Comparison of ENCODE assay signal across 9 cellular contexts in the genomic region with DNA sequence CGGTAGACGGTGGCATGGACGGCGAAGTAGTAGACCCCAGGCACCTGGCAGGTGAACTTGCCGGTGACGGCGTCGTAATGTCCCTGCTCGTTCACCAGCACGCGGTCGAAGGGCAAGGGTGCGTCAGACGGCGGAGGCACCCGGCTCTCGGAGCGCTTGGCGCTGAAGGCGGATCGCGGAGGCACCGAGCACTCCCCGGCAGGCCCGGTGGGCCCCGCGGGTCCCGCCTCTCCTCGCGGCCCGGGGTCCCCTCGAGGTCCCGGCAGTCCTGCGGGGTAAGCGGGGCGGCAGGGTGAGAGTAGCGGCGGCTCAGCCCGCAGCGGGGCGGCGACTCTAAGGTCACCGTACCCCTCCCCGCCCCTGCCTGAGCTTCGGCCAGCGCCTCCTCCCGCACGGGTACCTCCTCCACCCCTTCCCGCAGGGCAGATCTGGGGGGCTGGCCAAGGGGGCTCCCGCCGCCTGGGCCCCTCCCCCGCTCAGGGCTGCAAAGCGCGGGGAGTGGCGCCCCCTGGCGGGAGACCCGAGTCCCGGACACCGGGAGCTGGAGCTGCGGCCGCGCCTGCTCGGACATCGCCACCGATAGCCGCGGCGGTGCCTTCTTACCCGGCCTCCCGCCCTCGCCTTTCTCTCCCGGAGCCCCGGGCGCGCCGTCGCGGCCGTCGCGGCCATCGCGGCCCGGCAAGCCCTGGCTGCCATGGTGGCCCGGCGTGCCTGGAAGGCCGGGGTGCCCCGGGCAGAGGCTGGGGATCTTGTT. TPM values are rescaled to one million over a fixed set of nuclear protein-coding genes. Genes with fewer than 3 reads are reported as not detected.
A peak's percentile ranks its signal among the peaks of the same experiment; 100 is the strongest.
DNase-seq lines count a peak whose midpoint lies in the region; ATAC-seq, FAIRE-seq and TF ChIP-seq lines count a peak whose summit lies in the region.
"Had no signal": no experiment of that assay in that cellular context is flagged by ENCODE, and none has a peak within 500 bp of the region (broad histone marks: within the 10 kb centered on the region; RNA-seq: fewer than 3 reads in every experiment).

No MANE protein-coding gene starts in this region.

- CTCF ChIA-PET in PC-3 (lab: Charles Lee) = interaction anchor here (0.6 to 1.2 kb wide), 7 partner anchors 17 to 184 kb away, joined by 3 to 10 read pairs (median 4); a partner anchor contains a TSS

- H3K79me2 ChIP-seq in PC-3 (ENCODE audit: low read length) (peaks cover 27% of the 10 kb centered on the region), keratinocyte (ENCODE audit: control insufficient read depth, insufficient read depth, low read length) (peaks cover 24% of the 10 kb centered on the region)

- H2AFZ ChIP-seq in PC-3 (ENCODE audit: low read length) (peak overlapping the region; percentile 63), keratinocyte (ENCODE audit: control insufficient read depth, low read length) (no peak overlapping the region)

- H3K9ac ChIP-seq in PC-3 (ENCODE audit: low read length) (no peak overlapping the region), keratinocyte (ENCODE audit: control insufficient read depth, extremely low read depth, insufficient read depth, low read length) (no peak overlapping the region)

- H3K27me3 ChIP-seq in PC-3 (ENCODE audit: low read length) (no peaks in the 10 kb centered on the region), keratinocyte (ENCODE audit: control insufficient read depth, extremely low read depth, insufficient read depth, low read length) (peaks cover 43% of the 10 kb centered on the region), spleen (replicated peaks in 1 of 7) (peaks cover 6 to 60% (median 16%) of the 10 kb centered on the region in 7 donors)

- H3K27me3 Mint-ChIP-seq in central memory CD8-positive, alpha-beta T cell = peaks cover 55% of the 10 kb centered on the region

- no peaks in the 10 kb centered on the region for H3K36me3 ChIP-seq in PC-3 (ENCODE audit: low read depth, low read length)
- H3K36me3 ChIP-seq in keratinocyte (ENCODE audit: control insufficient read depth in 2 of 2, extremely low read depth in 1 of 2, insufficient read depth in 2 of 2, low read length in 2 of 2) = peaks cover 4 to 14% of the 10 kb centered on the region in 2 experiments
- H3K36me3 ChIP-seq in spleen = peaks cover 0 to 18% (median 8%) of the 10 kb centered on the region in 6 donors

- H3K4me1 ChIP-seq in PC-3 (ENCODE audit: insufficient read depth, low read length) (peaks cover 37% of the 10 kb centered on the region), keratinocyte (ENCODE audit: control insufficient read depth, extremely low read depth, insufficient read depth, low read length) (peaks cover 14% of the 10 kb centered on the region), spleen (peaks cover 40 to 75% (median 66%) of the 10 kb centered on the region in 6 donors)

- WGBS in spleen, 5 donors = 0 to 38% (median 12%) methylated on average over 5 to 88 of the region's 88 CpGs

- H3K9me2 ChIP-seq in PC-3 (replicated peaks; ENCODE audit: low read length) = no peaks in the 10 kb centered on the region

- no peaks in the 10 kb centered on the region for H3K9me3 Mint-ChIP-seq in central memory CD8-positive, alpha-beta T cell

- no peak for FAIRE-seq in keratinocyte (lab: Jason Lieb, UNC)
- FAIRE-seq: A204.1 had no signal

- H3F3A ChIP-seq in PC-3 (ENCODE audit: low read length, unreplicated experiment) = no peaks in the 10 kb centered on the region

- intact Hi-C loops in PC-3 (cut with micrococcal nuclease) = no loop called here
- intact Hi-C loops in spleen (cut with DNase I; ENCODE audit: low total_unique reads) = no loop called here

- H4K20me1 ChIP-seq in PC-3 (ENCODE audit: low read length) = 0 out of 2 replicates have a peak, but pooled peaks cover 5% of the 10 kb centered on the region
- peaks cover 3% of the 10 kb centered on the region for H4K20me1 ChIP-seq in keratinocyte (ENCODE audit: control insufficient read depth, extremely low read depth, insufficient read depth, low read length)

- H3K4me3 Mint-ChIP-seq in central memory CD8-positive, alpha-beta T cell = peak overlapping the region; percentile 16

- no peak overlapping the region for H3K27ac Mint-ChIP-seq in central memory CD8-positive, alpha-beta T cell (ENCODE audit: low read depth)

- peak overlapping the region; percentile 83 for H3K4me2 ChIP-seq in PC-3 (ENCODE audit: low read length)
- peak overlapping the region; percentile 58 for H3K4me2 ChIP-seq in keratinocyte (ENCODE audit: control insufficient read depth, extremely low read depth, insufficient read depth, low read depth, low read length)

- dilution Hi-C loops in keratinocyte (cut with MboI; ENCODE audit: extremely low pct_ligation_motif_present, low sequenced_read_pairs) = no loop called here

- H3K4me3 ChIP-seq in PC-3 (ENCODE audit: low read length) (peak overlapping the region; percentile 64), keratinocyte (ENCODE audit: control insufficient read depth in 2 of 3, extremely low read depth in 1 of 3, insufficient read depth in 2 of 3, low read depth in 1 of 3, low read length in 3 of 3) (peak overlapping the region in 2 of 3 experiments; percentile 10 to 18), spleen (peak overlapping the region; percentile 11 to 70 (median 44))

- peak; percentile 29; the same call in 1 of the 2 replicates for ATAC-seq in PC-3
- no peak for ATAC-seq in central memory CD8-positive, alpha-beta T cell (replicated peaks; ENCODE audit: extremely low read depth, poor library complexity, severe bottlenecking)

- H3K27ac ChIP-seq in PC-3 (ENCODE audit: low read length) (no peak overlapping the region), keratinocyte (ENCODE audit: control insufficient read depth, insufficient read depth, low read length) (no peak overlapping the region), spleen (peak overlapping the region; percentile 63 to 91 (median 87))

- no TSS peak for BruUV-seq in PC-3 (replicated peaks; lab: Mats Ljungman, UMichigan)

- TF ChIP-seq POLR2A in spleen (IDR thresholded peaks at IDR 0.05) = no peak

- DNase-seq in DMS 273 (lab: John Stamatoyannopoulos, UW; ENCODE audit: unreplicated experiment) (peak; percentile 36), DMS 273 treated with DMSO at 0.1 percent for 48 hours (lab: John Stamatoyannopoulos, UW) (no peak), PC-3 (peak; percentile 47), keratinocyte (ENCODE audit: low read depth, low spot score) (no peak), spleen (peak; percentile 89), NCI-H345 (lab: John Stamatoyannopoulos, UW) (no peak), NCI-H2107 (lab: John Stamatoyannopoulos, UW) (no peak)
- no peak for DNase-seq in central memory CD8-positive, alpha-beta T cell (ENCODE audit: low spot score in 2 of 2)

- TF ChIP-seq CTCF in PC-3 (conservative IDR thresholded peaks at IDR 0.05; ENCODE audit: low read depth, low read length) = peak; percentile 89
- peak; percentile 40 to 84 (median 68) for TF ChIP-seq CTCF in keratinocyte (optimal IDR thresholded peaks at IDR 0.05 in 1 of 3, IDR thresholded peaks at IDR 0.05 in 1 of 3, conservative IDR thresholded peaks at IDR 0.05 in 1 of 3; ENCODE audit: extremely low read depth in 1 of 3, insufficient read depth in 2 of 3, low read length in 3 of 3)
- TF ChIP-seq CTCF in spleen (IDR thresholded peaks at IDR 0.05 in 8 of 11, conservative IDR thresholded peaks at IDR 0.05 in 3 of 11) = peak; percentile 16 to 92 (median 80)

- H3K9me1 ChIP-seq in keratinocyte (ENCODE audit: control insufficient read depth, extremely low read depth, insufficient read depth, low read length) = no peaks in the 10 kb centered on the region

- peaks cover 9% of the 10 kb centered on the region for H3K36me3 Mint-ChIP-seq in central memory CD8-positive, alpha-beta T cell (ENCODE audit: insufficient read depth)

- H3K4me1 Mint-ChIP-seq in central memory CD8-positive, alpha-beta T cell = peaks cover 32% of the 10 kb centered on the region

- H3K9me3 ChIP-seq in PC-3 (ENCODE audit: low read length) (no peaks in the 10 kb centered on the region), keratinocyte (ENCODE audit: control insufficient read depth, low read depth, low read length) (no peaks in the 10 kb centered on the region), spleen (no peaks in the 10 kb centered on the region)

- POLR2A ChIA-PET in PC-3 (lab: Charles Lee; ENCODE audit: unreplicated experiment) = interaction anchor here (0.6 kb wide), 1 partner anchor 39 kb away, joined by 6 read pairs; no protein-coding TSS in a partner anchor

RNA-seq across cellular contexts. Expression of a gene that starts 0.9 kb away (rescaled TPM):
- total RNA-seq in PC-3 (2014; rRNA removed) = 2.0 and 2.6 TPM in 2 replicates
- 0.04 TPM in 1 of 3 replicates, not detected in the others for polyA plus RNA-seq in keratinocyte
- polyA plus RNA-seq in keratinocyte (2011; ENCODE audit: low read depth) = not detected
- 0.06 TPM in 1 of 2 replicates, not detected in the other for polyA plus RNA-seq in keratinocyte (2011; cell fraction: cytosol; rRNA removed)
- polyA plus RNA-seq in keratinocyte (2011; cell fraction: nucleus; rRNA removed) = not detected in 2 replicates
- polyA plus RNA-seq in keratinocyte (2012; ENCODE audit: low replicate concordance) = not detected in 2 replicates
- polyA minus RNA-seq in keratinocyte = not detected in 3 replicates
- not detected for polyA minus RNA-seq in keratinocyte (2011; cell fraction: cytosol; rRNA and poly(A)+ RNA removed)
- polyA minus RNA-seq in keratinocyte (2011; cell fraction: nucleus; rRNA and poly(A)+ RNA removed) = not detected in 2 replicates
- 10 to 100 TPM; 21.3 to 55.0 (median 35.8) TPM for total RNA-seq in spleen
- 10 to 100 TPM; 10.3 to 29.0 (median 20.2) TPM for polyA plus RNA-seq in spleen

RNA-seq across cellular contexts. Expression of a gene that starts 5.4 kb away (rescaled TPM):
- total RNA-seq in PC-3 (2014; rRNA removed) (22.9 and 34.5 TPM in 2 replicates), spleen (10 to 100 TPM; 13.6 to 18.2 (median 16.5) TPM)
- polyA plus RNA-seq in keratinocyte (9.1 to 27.7 TPM (median 13.2 TPM) in 3 replicates), spleen (10 to 100 TPM in 2 of 3 donors, 1 to 10 TPM in 1; 8.6 to 13.2 (median 10.0) TPM)
- 2.2 TPM for polyA plus RNA-seq in keratinocyte (2011; ENCODE audit: low read depth)
- polyA plus RNA-seq in keratinocyte (2011; cell fraction: cytosol; rRNA removed) = 13.2 and 16.9 TPM in 2 replicates
- 18.1 and 23.2 TPM in 2 replicates for polyA plus RNA-seq in keratinocyte (2011; cell fraction: nucleus; rRNA removed)
- polyA plus RNA-seq in keratinocyte (2012; ENCODE audit: low replicate concordance) = 13.8 and 26.8 TPM in 2 replicates
- 24.4 to 88.9 TPM (median 29.9 TPM) in 3 replicates for polyA minus RNA-seq in keratinocyte
- 26.1 TPM for polyA minus RNA-seq in keratinocyte (2011; cell fraction: cytosol; rRNA and poly(A)+ RNA removed)
- 15.9 and 21.3 TPM in 2 replicates for polyA minus RNA-seq in keratinocyte (2011; cell fraction: nucleus; rRNA and poly(A)+ RNA removed)

RNA-seq across cellular contexts. Expression of a gene that starts 6.7 kb away (rescaled TPM):
- total RNA-seq in PC-3 (2014; rRNA removed) = not detected in 2 replicates
- not detected in 3 replicates for polyA plus RNA-seq in keratinocyte
- polyA plus RNA-seq in keratinocyte (2011; ENCODE audit: low read depth) = not detected
- polyA plus RNA-seq in keratinocyte (2011; cell fraction: cytosol; rRNA removed) = not detected in 2 replicates
- not detected in 2 replicates for polyA plus RNA-seq in keratinocyte (2011; cell fraction: nucleus; rRNA removed)
- polyA plus RNA-seq in keratinocyte (2012; ENCODE audit: low replicate concordance) = not detected in 2 replicates
- polyA minus RNA-seq in keratinocyte = not detected in 3 replicates
- polyA minus RNA-seq in keratinocyte (2011; cell fraction: cytosol; rRNA and poly(A)+ RNA removed) = not detected
- polyA minus RNA-seq in keratinocyte (2011; cell fraction: nucleus; rRNA and poly(A)+ RNA removed) = not detected in 2 replicates
- total RNA-seq in spleen = under 1 TPM in 1 of 7 donors, not detected in 6; 0.16 TPM
- polyA plus RNA-seq in spleen = under 1 TPM; 0.02 to 0.03 (median 0.02) TPM

RNA-seq across cellular contexts. Expression of a gene that starts 22.8 kb away (rescaled TPM):
- total RNA-seq in PC-3 (2014; rRNA removed) (124 and 162 TPM in 2 replicates), spleen (100 to 1,000 TPM in 4 of 7 donors, 10 to 100 TPM in 3; 24.2 to 612 (median 139) TPM)
- polyA plus RNA-seq in keratinocyte (8.5 to 12.1 TPM (median 10.5 TPM) in 3 replicates), spleen (10 to 100 TPM; 10.3 to 19.3 (median 12.2) TPM)
- polyA plus RNA-seq in keratinocyte (2011; ENCODE audit: low read depth) = 0.91 TPM
- 2.4 and 4.8 TPM in 2 replicates for polyA plus RNA-seq in keratinocyte (2011; cell fraction: cytosol; rRNA removed)
- 12.9 and 14.6 TPM in 2 replicates for polyA plus RNA-seq in keratinocyte (2011; cell fraction: nucleus; rRNA removed)
- polyA plus RNA-seq in keratinocyte (2012; ENCODE audit: low replicate concordance) = 0.52 and 7.8 TPM in 2 replicates
- polyA minus RNA-seq in keratinocyte = 6.9 to 14.4 TPM (median 11.9 TPM) in 3 replicates
- polyA minus RNA-seq in keratinocyte (2011; cell fraction: cytosol; rRNA and poly(A)+ RNA removed) = 17.8 TPM
- 13.2 and 24.2 TPM in 2 replicates for polyA minus RNA-seq in keratinocyte (2011; cell fraction: nucleus; rRNA and poly(A)+ RNA removed)

RNA-seq across cellular contexts. Expression of a gene that starts 41.7 kb away (rescaled TPM):
- total RNA-seq in PC-3 (2014; rRNA removed) = 0.92 and 1.8 TPM in 2 replicates
- 0.35 to 0.49 TPM (median 0.46 TPM) in 3 replicates for polyA plus RNA-seq in keratinocyte
- 8.9 TPM for polyA plus RNA-seq in keratinocyte (2011; ENCODE audit: low read depth)
- 0.27 and 0.29 TPM in 2 replicates for polyA plus RNA-seq in keratinocyte (2011; cell fraction: cytosol; rRNA removed)
- polyA plus RNA-seq in keratinocyte (2011; cell fraction: nucleus; rRNA removed) = 0.62 and 0.80 TPM in 2 replicates
- 0.44 and 12.1 TPM in 2 replicates for polyA plus RNA-seq in keratinocyte (2012; ENCODE audit: low replicate concordance)
- 0.49 to 1.2 TPM (median 0.79 TPM) in 3 replicates for polyA minus RNA-seq in keratinocyte
- polyA minus RNA-seq in keratinocyte (2011; cell fraction: cytosol; rRNA and poly(A)+ RNA removed) = not detected
- polyA minus RNA-seq in keratinocyte (2011; cell fraction: nucleus; rRNA and poly(A)+ RNA removed) = 0.84 and 1.0 TPM in 2 replicates
- total RNA-seq in spleen = under 1 TPM; 0.28 to 0.88 (median 0.60) TPM
- polyA plus RNA-seq in spleen = under 1 TPM; 0.15 to 0.58 (median 0.27) TPM

Comparison
In these comparisons a context has a peak if more than half of its experiments do, and no peak if none do; other contexts are left out.
1. DNase-seq: peak in DMS 273 (single experiment), PC-3 (single experiment) and spleen (single experiment); none in DMS 273 treated with DMSO at 0.1 percent for 48 hours (single experiment), central memory CD8-positive, alpha-beta T cell (0 of 2), keratinocyte (single experiment), NCI-H345 (single experiment) and NCI-H2107 (single experiment).
2. H3K27ac ChIP-seq: peak in spleen (8 of 8); none in PC-3 (single experiment) and keratinocyte (single experiment).
3. H3K4me3 ChIP-seq: peak in every context shown above with its lines; median percentile 64 in PC-3; 44 in spleen; 14 in keratinocyte.
4. Peak in every context shown above with its lines, with median percentiles within 50 percentile points of each other: CTCF ChIP-seq.